20 cellular contexts compared by ENCODE assay signal in genomic region chr2:122999258-122999657, GRCh38.
A peak's percentile ranks its signal among the peaks of the same experiment; 100 is the strongest.
DNase-seq lines count a peak whose midpoint lies in the region; ATAC-seq and TF ChIP-seq lines count a peak whose summit lies in the region.
"Had no signal": no experiment of that assay in that cellular context is flagged by ENCODE, and none has a peak within 500 bp of the region (broad histone marks: within the 10 kb centered on the region; RNA-seq: fewer than 3 reads in every experiment).

No MANE protein-coding gene starts in this region.

- H3K14ac ChIP-seq in H9 (ENCODE audit: insufficient read depth, low read length) = no peak overlapping the region

- H3K18ac ChIP-seq in H9 (ENCODE audit: insufficient read length, low read depth, low read length) = no peak overlapping the region

- ATAC-seq in HG03432 (IDR thresholded peaks at IDR 0.05; ENCODE audit: unreplicated experiment) (peak; percentile 56), WTC11 (no peak)
- ATAC-seq in activated CD8-positive, alpha-beta memory T cell treated with anti-CD3 and anti-CD28 coated beads, Interleukin-2, amount 10 ng/mL, durations not matched to agents 7 days and 5 days = no peak
- ATAC-seq: CD8-positive, alpha-beta T cell; Right ventricle myocardium inferior had no signal

- H3K23me2 ChIP-seq in H9 (ENCODE audit: insufficient read length, low read depth, low read length, poor library complexity, severe bottlenecking) = no peaks in the 10 kb centered on the region

- peak overlapping the region in 1 of 2 experiments; percentile 30; a peak in 1 of 5 replicates for H3K4me3 Mint-ChIP-seq in H9
- H3K4me3 Mint-ChIP-seq in WTC11 = no peak overlapping the region
- H3K4me3 Mint-ChIP-seq in activated CD8-positive, alpha-beta memory T cell treated with anti-CD3 and anti-CD28 coated beads, Interleukin-2, amount 10 ng/mL, durations not matched to agents 7 days and 5 days = no peak overlapping the region
- H3K4me3 Mint-ChIP-seq: CD8-positive, alpha-beta T cell had no signal

- H4K20me1 ChIP-seq in H9 (ENCODE audit: control insufficient read depth, insufficient read depth, insufficient read length) = no peaks in the 10 kb centered on the region

- H3K36me3 ChIP-seq in GM06990 (ENCODE audit: control insufficient read depth, insufficient read depth, low read length) = no peaks in the 10 kb centered on the region
- H3K36me3 ChIP-seq in tibial nerve = no peaks in the 10 kb centered on the region
- H3K36me3 ChIP-seq: Peyer's patch had no signal

- H2BK120ac ChIP-seq in H9 (ENCODE audit: low read depth, low read length, poor library complexity, severe bottlenecking) = no peak overlapping the region

- H3K4me2 ChIP-seq in H9 (ENCODE audit: insufficient read depth, insufficient read length, low read length) = no peak overlapping the region
- H3K4me2 ChIP-seq: KMS-11 had no signal

- H3K23ac ChIP-seq in H9 (ENCODE audit: insufficient read length, low read depth, low read length) = no peak overlapping the region

- no peak overlapping the region for H2BK15ac ChIP-seq in H9 (ENCODE audit: low read depth, low read length)

- no peak overlapping the region for H2BK20ac ChIP-seq in H9 (ENCODE audit: low read depth, low read length, poor library complexity, severe bottlenecking)

- no peak overlapping the region for H4K8ac ChIP-seq in H9 (replicated peaks; ENCODE audit: insufficient read length, low read depth, low read length)

- DNase-seq in GM06990 (ENCODE audit: extremely low read depth, insufficient read length) (peak; percentile 30), H9 (no peak), WTC11 (ENCODE audit: low spot score) (no peak), tibial nerve (ENCODE audit: low spot score in 2 of 2) (no peak), G401 (ENCODE audit: low spot score) (no peak)
- DNase-seq in activated CD8-positive, alpha-beta memory T cell treated with anti-CD3 and anti-CD28 coated beads, Interleukin-2, amount 10 ng/mL, durations not matched to agents 7 days and 5 days = no peak
- no peak for DNase-seq in activated CD4-positive, alpha-beta T cell treated with anti-CD3 and anti-CD28 coated beads for 48 hours
- DNase-seq: 8988T; CD8-positive, alpha-beta T cell; DND-41; GDM1; GM23248; NCI-H1048; NCI-H1436 treated with DMSO at 0.1 percent for 48 hours; NCI-H510A treated with DMSO at 0.1 percent for 48 hours; Peyer's patch had no signal

- CTCF ChIA-PET in WTC11 (lab: Charles Lee) = no interaction called here
- CTCF ChIA-PET in activated CD8-positive, alpha-beta memory T cell treated with anti-CD3 and anti-CD28 coated beads, Interleukin-2, amount 10 ng/mL, durations not matched to agents 7 days and 5 days (lab: Charles Lee) = no interaction called here

- H2BK12ac ChIP-seq in H9 (ENCODE audit: insufficient read length, low read depth, low read length) = no peak overlapping the region

- H3K9me3 ChIP-seq in H9 (ENCODE audit: control insufficient read depth, low read depth, low read length) = no peaks in the 10 kb centered on the region
- no peaks in the 10 kb centered on the region for H3K9me3 ChIP-seq in tibial nerve
- H3K9me3 ChIP-seq: Peyer's patch had no signal

- no peak overlapping the region for H4K5ac ChIP-seq in H9 (ENCODE audit: insufficient read length, low read depth, low read length)

- H3T11ph ChIP-seq in H9 (ENCODE audit: low read length) = no peak overlapping the region

- H3K27me3 Mint-ChIP-seq in H9 (ENCODE audit: low read depth) (no peaks in the 10 kb centered on the region; the same call in 1 of the 2 replicates), WTC11 (ENCODE audit: low read depth) (no peaks in the 10 kb centered on the region)
- no peaks in the 10 kb centered on the region for H3K27me3 Mint-ChIP-seq in activated CD8-positive, alpha-beta memory T cell treated with anti-CD3 and anti-CD28 coated beads, Interleukin-2, amount 10 ng/mL, durations not matched to agents 7 days and 5 days

- no peak overlapping the region for H2AK5ac ChIP-seq in H9 (ENCODE audit: insufficient read length, low read length)

- TF ChIP-seq POLR2A in tibial nerve (IDR thresholded peaks at IDR 0.05) = no peak

- TF ChIP-seq CTCF in GM06990 (IDR thresholded peaks at IDR 0.05; ENCODE audit: insufficient read depth, low read length, poor library complexity, severe bottlenecking) = no peak
- no peak for TF ChIP-seq CTCF in H9 (conservative IDR thresholded peaks at IDR 0.05)
- TF ChIP-seq CTCF in WTC11 (IDR thresholded peaks at IDR 0.05) = no peak
- no peak for TF ChIP-seq CTCF in tibial nerve (IDR thresholded peaks at IDR 0.05)

- no peak overlapping the region for H4K91ac ChIP-seq in H9 (ENCODE audit: insufficient read length, low read depth, low read length)

- H3K9ac ChIP-seq in H9 (ENCODE audit: extremely low read depth, insufficient read length, low read length) = no peak overlapping the region
- H3K9ac ChIP-seq: GM23248, KMS-11 had no signal

- no peaks in the 10 kb centered on the region for H3K79me2 ChIP-seq in H9 (ENCODE audit: insufficient read depth, low read length)

- no peak for TF ChIP-seq EP300 in tibial nerve (IDR thresholded peaks at IDR 0.05)

- in situ Hi-C loops in G401 (cut with HindIII; ENCODE audit: low sequenced_read_pairs) = no loop called here

- H3K36me3 Mint-ChIP-seq in H9 (ENCODE audit: insufficient read depth in 1 of 3, low read depth in 3 of 3) (peaks cover 0 to 4% (median 3%) of the 10 kb centered on the region in 3 experiments; a peak in 5 of 7 replicates), WTC11 (peaks cover 2% of the 10 kb centered on the region; the same call in 1 of the 2 replicates)
- H3K36me3 Mint-ChIP-seq in activated CD8-positive, alpha-beta memory T cell treated with anti-CD3 and anti-CD28 coated beads, Interleukin-2, amount 10 ng/mL, durations not matched to agents 7 days and 5 days = no peaks in the 10 kb centered on the region
- H3K36me3 Mint-ChIP-seq: CD8-positive, alpha-beta T cell had no signal

- peak overlapping the region; percentile 24 to 90 (median 74) for H3K27ac Mint-ChIP-seq in H9
- peak overlapping the region; percentile 71 for H3K27ac Mint-ChIP-seq in WTC11
- H3K27ac Mint-ChIP-seq in activated CD8-positive, alpha-beta memory T cell treated with anti-CD3 and anti-CD28 coated beads, Interleukin-2, amount 10 ng/mL, durations not matched to agents 7 days and 5 days = no peak overlapping the region
- H3K27ac Mint-ChIP-seq: CD8-positive, alpha-beta T cell had no signal

- H3K27me3 ChIP-seq in GM06990 (replicated peaks; ENCODE audit: control insufficient read depth, insufficient read depth, low read length) = no peaks in the 10 kb centered on the region
- no peaks in the 10 kb centered on the region for H3K27me3 ChIP-seq in H9 (ENCODE audit: insufficient read depth, low read length)
- H3K27me3 ChIP-seq in tibial nerve = no peaks in the 10 kb centered on the region
- H3K27me3 ChIP-seq: Peyer's patch had no signal

- H2AFZ ChIP-seq in H9 (ENCODE audit: low read length) = no peak overlapping the region
- H2AFZ ChIP-seq: GM23248 had no signal

- H3K4me1 ChIP-seq in H9 (ENCODE audit: insufficient read depth, low read length) (peaks cover 7% of the 10 kb centered on the region), tibial nerve (no peaks in the 10 kb centered on the region)
- H3K4me1 ChIP-seq: Peyer's patch had no signal

- no peaks in the 10 kb centered on the region for H3K79me1 ChIP-seq in H9 (ENCODE audit: insufficient read depth, low read depth, low read length, poor library complexity, severe bottlenecking)

- no CpG with 5 or more reads among the region's 3 CpGs for WGBS in H9 (ENCODE audit: extremely low coverage, insufficient read length, low lambda C conversion rate)
- WGBS in tibial nerve, 2 donors = 93 to 97% methylated on average over 3 of the region's 3 CpGs

- POLR2A ChIA-PET in WTC11 (lab: Charles Lee) = no interaction called here

- no peak overlapping the region for H3K4ac ChIP-seq in H9 (ENCODE audit: low read depth, low read length)

- H3K56ac ChIP-seq in H9 (ENCODE audit: insufficient read length, low read depth, low read length) = no peak overlapping the region

- H3K27ac ChIP-seq in H9 (ENCODE audit: insufficient read length, low read depth, low read length) (peak overlapping the region; percentile 18), tibial nerve (no peak overlapping the region)
- H3K27ac ChIP-seq: GM23248, KMS-11, Peyer's patch, SK-N-MC had no signal

- peaks cover 0 to 6% of the 10 kb centered on the region in 2 experiments; a peak in 2 of 5 replicates for H3K9me3 Mint-ChIP-seq in H9
- peaks cover 4% of the 10 kb centered on the region for H3K9me3 Mint-ChIP-seq in WTC11
- peaks cover 10% of the 10 kb centered on the region for H3K9me3 Mint-ChIP-seq in activated CD8-positive, alpha-beta memory T cell treated with anti-CD3 and anti-CD28 coated beads, Interleukin-2, amount 10 ng/mL, durations not matched to agents 7 days and 5 days (ENCODE audit: low read depth)

- H3K4me3 ChIP-seq in GM06990 (replicated peaks; ENCODE audit: low read depth, low read length) (no peak overlapping the region), tibial nerve (no peak overlapping the region)
- H3K4me3 ChIP-seq: GM23248, Peyer's patch, SK-N-MC had no signal

- peaks cover 30 to 36% of the 10 kb centered on the region in 2 experiments for H3K4me1 Mint-ChIP-seq in H9
- H3K4me1 Mint-ChIP-seq in WTC11 = peaks cover 40% of the 10 kb centered on the region
- no peaks in the 10 kb centered on the region for H3K4me1 Mint-ChIP-seq in activated CD8-positive, alpha-beta memory T cell treated with anti-CD3 and anti-CD28 coated beads, Interleukin-2, amount 10 ng/mL, durations not matched to agents 7 days and 5 days

- no peak overlapping the region for H2BK5ac ChIP-seq in H9 (ENCODE audit: insufficient read length, low read length)

TF ChIP-seq in WTC11, 78 proteins besides CTCF, POLR2A, EP300 and RAD21:
- TF ChIP-seq E2F5 (CRISPR knock-in tag; IDR thresholded peaks at IDR 0.05) = no peak
